Comparison of ENCODE assay signal across 1 cellular context in genomic region chr7:132030161-132030568, GRCh38.
TF ChIP-seq lines count a peak whose summit lies in the region.

No MANE protein-coding gene starts in this region.

TF ChIP-seq in SK-N-SH, 30 proteins besides CTCF, POLR2A, EP300 and RAD21 (continued from another document):
- no peak for TF ChIP-seq USF1 (IDR thresholded peaks at IDR 0.05; ENCODE audit: borderline replicate concordance, low read depth)
- no peak for TF ChIP-seq SIN3A (IDR thresholded peaks at IDR 0.05; ENCODE audit: borderline replicate concordance, low read depth, low read length)
- TF ChIP-seq FOXM1 (IDR thresholded peaks at IDR 0.05; ENCODE audit: low read depth), result no peak
- TF ChIP-seq CHD2 (IDR thresholded peaks at IDR 0.05; ENCODE audit: low read length, partially characterized antibody), result no peak
- TF ChIP-seq FOXJ3 (CRISPR knock-in tag; IDR thresholded peaks at IDR 0.05), result no peak
- TF ChIP-seq REST (IDR thresholded peaks at IDR 0.05; ENCODE audit: low read depth, low read length), result no peak
- no peak for TF ChIP-seq POLR2AphosphoS5 (IDR thresholded peaks at IDR 0.05; ENCODE audit: low read depth, low read length)
- TF ChIP-seq NFIC (IDR thresholded peaks at IDR 0.05; ENCODE audit: borderline replicate concordance), result peak; percentile 97
- TF ChIP-seq TAF1 (IDR thresholded peaks at IDR 0.05; ENCODE audit: borderline replicate concordance, low read depth, low read length), result no peak
TF ChIP-seq in SK-N-SH: peak in this region for 8.
